18 cellular contexts compared by ENCODE assay signal in genomic region chr5:124828731-124829130, GRCh38.
A peak's percentile ranks its signal among the peaks of the same experiment; 100 is the strongest.
DNase-seq lines count a peak whose midpoint lies in the region; ATAC-seq, FAIRE-seq and TF ChIP-seq lines count a peak whose summit lies in the region.
"Had no signal": no experiment of that assay in that cellular context is flagged by ENCODE, and none has a peak within 500 bp of the region (broad histone marks: within the 10 kb centered on the region; RNA-seq: fewer than 3 reads in every experiment).

No MANE protein-coding gene starts in this region.

- H3K9me3 ChIP-seq in BLaER1 (peaks cover 25% of the 10 kb centered on the region), OCI-LY7 (ENCODE audit: low read length) (peaks cover 15% of the 10 kb centered on the region)

- CTCF ChIA-PET in OCI-LY7 (lab: Charles Lee; ENCODE audit: unreplicated experiment), result interaction anchor here (0.6 kb wide), 1 partner anchor 81 kb away, joined by 3 read pairs; no protein-coding TSS in a partner anchor

- H2AFZ ChIP-seq in OCI-LY7 (ENCODE audit: low read length), result peak overlapping the region; percentile 53; the same call in 1 of the 2 replicates

- intact Hi-C loops in OCI-LY7 (cut with micrococcal nuclease; ENCODE audit: unreplicated experiment), result loop anchor here (5.0 kb wide), 2 partner anchors 81 to 176 kb away; partner anchors contain the start of gene ZNF608

- POLR2A ChIA-PET in OCI-LY7 (lab: Charles Lee), result interaction anchor here (0.5 to 1.6 kb wide), 5 partner anchors 15 to 417 kb away, joined by 3 to 4 read pairs (median 3); no protein-coding TSS in a partner anchor

- TF ChIP-seq CTCF in OCI-LY7 (conservative IDR thresholded peaks at IDR 0.05; ENCODE audit: low read length), result no peak

- no peak overlapping the region for H3K4me3 ChIP-seq in BLaER1
- H3K4me3 ChIP-seq in OCI-LY7 (ENCODE audit: low read depth, low read length, poor library complexity, severe bottlenecking), result no peak overlapping the region
- H3K4me3 ChIP-seq: A549 had no signal

- no TSS peak for BruUV-seq in OCI-LY7 (replicated peaks; lab: Mats Ljungman, UMichigan)

- H4K20me1 ChIP-seq in BLaER1, result no peaks in the 10 kb centered on the region
- no peaks in the 10 kb centered on the region for H4K20me1 ChIP-seq in OCI-LY7 (ENCODE audit: insufficient read depth, low read length)

- no peaks in the 10 kb centered on the region for H3K27me3 ChIP-seq in BLaER1

- peak; percentile 38 for FAIRE-seq in GM18507 (lab: Jason Lieb, UNC)
- FAIRE-seq: A549 had no signal

- H3K4me2 ChIP-seq in BLaER1, result peak overlapping the region; percentile 44
- no peak overlapping the region for H3K4me2 ChIP-seq in OCI-LY7 (ENCODE audit: low read length)
- H3K4me2 ChIP-seq: A549, KMS-11 had no signal

- H3K27ac ChIP-seq in BLaER1 (no peak overlapping the region), OCI-LY7 (ENCODE audit: low read depth, low read length, poor library complexity, severe bottlenecking) (no peak overlapping the region)
- H3K27ac ChIP-seq: 22Rv1, A549, HL-60, KMS-11 had no signal

- no peak for ATAC-seq in GM21526 (IDR thresholded peaks at IDR 0.05; ENCODE audit: low FRiP score, unreplicated experiment)
- ATAC-seq: A549 had no signal

- H3K79me2 ChIP-seq in OCI-LY7 (ENCODE audit: insufficient read depth, low read depth, low read length), result no peaks in the 10 kb centered on the region

- H3K9ac ChIP-seq in BLaER1, result no peak overlapping the region
- H3K9ac ChIP-seq: KMS-11 had no signal

- H3K36me3 ChIP-seq in BLaER1 (no peaks in the 10 kb centered on the region), OCI-LY7 (ENCODE audit: insufficient read depth, low read length) (no peaks in the 10 kb centered on the region; the same call in 1 of the 2 replicates)

- H3K4me1 ChIP-seq in BLaER1 (peaks cover 30% of the 10 kb centered on the region), OCI-LY7 (ENCODE audit: insufficient read depth, low read length, poor library complexity, severe bottlenecking) (peaks cover 44% of the 10 kb centered on the region)

- no peak for DNase-seq in GM18507 (ENCODE audit: extremely low spot score, insufficient read length, low read depth)
- no peak for DNase-seq in OCI-LY7 (ENCODE audit: low spot score)
- DNase-seq in foreskin melanocyte, result peak; percentile 30
- no peak for DNase-seq in retina
- no peak for DNase-seq in NCI-H146 (lab: John Stamatoyannopoulos, UW)
- no peak for DNase-seq in DMS53 (lab: John Stamatoyannopoulos, UW)
- DNase-seq: AML-193; Calu3; CD4-positive, alpha-beta memory T cell; DMS 273 treated with DMSO at 0.1 percent for 48 hours; GF-D8; HCEC 1CT had no signal

- H3K9me2 ChIP-seq in OCI-LY7 (ENCODE audit: insufficient read depth, low read length), result no peaks in the 10 kb centered on the region
